In the genomic region with DNA sequence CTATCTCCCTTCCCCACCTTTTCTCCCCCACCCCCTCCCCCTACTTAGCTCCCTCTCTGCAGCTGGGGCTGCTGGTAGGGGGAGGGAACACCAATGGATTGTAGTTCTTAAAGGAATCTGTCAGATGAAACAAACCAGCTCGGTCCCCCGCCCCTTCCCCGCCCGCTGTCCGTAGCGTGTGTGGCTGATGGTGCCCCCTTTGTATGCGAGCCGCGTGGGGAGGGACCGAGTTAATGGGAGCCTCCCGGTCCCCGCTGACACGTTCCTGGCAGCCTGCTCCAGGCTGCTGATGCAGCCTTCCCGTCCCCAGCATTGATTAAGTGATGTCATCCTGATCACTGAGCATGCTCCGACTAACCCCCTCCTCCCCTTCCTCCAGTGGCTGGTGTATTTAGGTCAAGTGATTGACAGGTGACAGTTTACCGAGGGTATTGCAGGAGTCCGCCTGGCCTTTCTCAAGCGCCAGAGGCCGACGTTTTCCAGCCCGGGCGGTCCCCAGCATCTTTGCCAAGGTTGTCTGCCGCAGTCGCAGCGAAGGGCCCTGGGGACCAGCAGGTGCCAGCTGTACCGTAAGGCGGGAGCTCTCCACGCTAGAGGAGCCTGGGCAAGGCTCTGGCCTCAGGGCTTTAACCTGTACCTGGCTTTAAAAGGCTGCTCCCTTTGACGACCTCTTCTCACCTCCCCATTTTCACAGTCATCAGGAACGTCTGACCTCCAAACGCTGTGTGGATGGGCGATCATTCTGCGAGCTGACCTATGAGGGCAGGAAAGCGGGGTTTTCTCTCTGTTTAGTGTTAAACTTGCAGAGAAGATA, we compare ENCODE assay signal across 1 cellular context.
TF ChIP-seq lines count a peak whose summit lies in the region.

No MANE protein-coding gene starts in this region.

TF ChIP-seq in HepG2, 621 proteins besides CTCF, POLR2A, EP300 and RAD21 (continues in another document):
- TF ChIP-seq, protein P1, sequence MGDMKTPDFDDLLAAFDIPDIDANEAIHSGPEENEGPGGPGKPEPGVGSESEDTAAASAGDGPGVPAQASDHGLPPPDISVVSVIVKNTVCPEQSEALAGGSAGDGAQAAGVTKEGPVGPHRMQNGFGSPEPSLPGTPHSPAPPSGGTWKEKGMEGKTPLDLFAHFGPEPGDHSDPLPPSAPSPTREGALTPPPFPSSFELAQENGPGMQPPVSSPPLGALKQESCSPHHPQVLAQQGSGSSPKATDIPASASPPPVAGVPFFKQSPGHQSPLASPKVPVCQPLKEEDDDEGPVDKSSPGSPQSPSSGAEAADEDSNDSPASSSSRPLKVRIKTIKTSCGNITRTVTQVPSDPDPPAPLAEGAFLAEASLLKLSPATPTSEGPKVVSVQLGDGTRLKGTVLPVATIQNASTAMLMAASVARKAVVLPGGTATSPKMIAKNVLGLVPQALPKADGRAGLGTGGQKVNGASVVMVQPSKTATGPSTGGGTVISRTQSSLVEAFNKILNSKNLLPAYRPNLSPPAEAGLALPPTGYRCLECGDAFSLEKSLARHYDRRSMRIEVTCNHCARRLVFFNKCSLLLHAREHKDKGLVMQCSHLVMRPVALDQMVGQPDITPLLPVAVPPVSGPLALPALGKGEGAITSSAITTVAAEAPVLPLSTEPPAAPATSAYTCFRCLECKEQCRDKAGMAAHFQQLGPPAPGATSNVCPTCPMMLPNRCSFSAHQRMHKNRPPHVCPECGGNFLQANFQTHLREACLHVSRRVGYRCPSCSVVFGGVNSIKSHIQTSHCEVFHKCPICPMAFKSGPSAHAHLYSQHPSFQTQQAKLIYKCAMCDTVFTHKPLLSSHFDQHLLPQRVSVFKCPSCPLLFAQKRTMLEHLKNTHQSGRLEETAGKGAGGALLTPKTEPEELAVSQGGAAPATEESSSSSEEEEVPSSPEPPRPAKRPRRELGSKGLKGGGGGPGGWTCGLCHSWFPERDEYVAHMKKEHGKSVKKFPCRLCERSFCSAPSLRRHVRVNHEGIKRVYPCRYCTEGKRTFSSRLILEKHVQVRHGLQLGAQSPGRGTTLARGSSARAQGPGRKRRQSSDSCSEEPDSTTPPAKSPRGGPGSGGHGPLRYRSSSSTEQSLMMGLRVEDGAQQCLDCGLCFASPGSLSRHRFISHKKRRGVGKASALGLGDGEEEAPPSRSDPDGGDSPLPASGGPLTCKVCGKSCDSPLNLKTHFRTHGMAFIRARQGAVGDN (CRISPR knock-in tag; IDR thresholded peaks at IDR 0.05) = peak; percentile 50
- TF ChIP-seq MEIS2 (CRISPR knock-in tag; IDR thresholded peaks at IDR 0.05) (peak; percentile 98), ZBTB38 (CRISPR knock-in tag; IDR thresholded peaks at IDR 0.05) (0 out of 2 replicates have a peak, but pooled peaks have one; percentile 38), EZH2 (conservative IDR thresholded peaks at IDR 0.05; ENCODE audit: low read depth, low read length) (peak; percentile 69; the same call in 1 of the 2 replicates), ZNF570 (CRISPR knock-in tag; IDR thresholded peaks at IDR 0.05; ENCODE audit: borderline replicate concordance) (no peak), ZMYM4 (CRISPR knock-in tag; IDR thresholded peaks at IDR 0.05) (0 out of 2 replicates have a peak, but pooled peaks have one; percentile 4), ONECUT2 (CRISPR knock-in tag; IDR thresholded peaks at IDR 0.05) (peak; percentile 64; the same call in 1 of the 2 replicates), CREB1 (IDR thresholded peaks at IDR 0.05) (peak; percentile 59), CREB1 (CRISPR knock-in tag; IDR thresholded peaks at IDR 0.05) (no peak), GABPB1 (CRISPR knock-in tag; IDR thresholded peaks at IDR 0.05) (peak; percentile 62; the same call in 1 of the 2 replicates), ATF7 (IDR thresholded peaks at IDR 0.05) (peak; percentile 73), ATF7 (CRISPR knock-in tag; IDR thresholded peaks at IDR 0.05) (peak; percentile 70), TARDBP (CRISPR knock-in tag; IDR thresholded peaks at IDR 0.05) (0 out of 2 replicates have a peak, but pooled peaks have one; percentile 25), HES4 (CRISPR knock-in tag; IDR thresholded peaks at IDR 0.05; ENCODE audit: borderline replicate concordance) (peak; percentile 28; the same call in 1 of the 2 replicates), NRL (CRISPR knock-in tag; IDR thresholded peaks at IDR 0.05; ENCODE audit: borderline replicate concordance) (0 out of 2 replicates have a peak, but pooled peaks have one; percentile 43), FOSL2 (CRISPR knock-in tag; IDR thresholded peaks at IDR 0.05) (peak; percentile 67), MEIS1 (CRISPR knock-in tag; IDR thresholded peaks at IDR 0.05; ENCODE audit: borderline replicate concordance) (peak; percentile 98; the same call in 1 of the 2 replicates)
- TF ChIP-seq, protein P2, sequence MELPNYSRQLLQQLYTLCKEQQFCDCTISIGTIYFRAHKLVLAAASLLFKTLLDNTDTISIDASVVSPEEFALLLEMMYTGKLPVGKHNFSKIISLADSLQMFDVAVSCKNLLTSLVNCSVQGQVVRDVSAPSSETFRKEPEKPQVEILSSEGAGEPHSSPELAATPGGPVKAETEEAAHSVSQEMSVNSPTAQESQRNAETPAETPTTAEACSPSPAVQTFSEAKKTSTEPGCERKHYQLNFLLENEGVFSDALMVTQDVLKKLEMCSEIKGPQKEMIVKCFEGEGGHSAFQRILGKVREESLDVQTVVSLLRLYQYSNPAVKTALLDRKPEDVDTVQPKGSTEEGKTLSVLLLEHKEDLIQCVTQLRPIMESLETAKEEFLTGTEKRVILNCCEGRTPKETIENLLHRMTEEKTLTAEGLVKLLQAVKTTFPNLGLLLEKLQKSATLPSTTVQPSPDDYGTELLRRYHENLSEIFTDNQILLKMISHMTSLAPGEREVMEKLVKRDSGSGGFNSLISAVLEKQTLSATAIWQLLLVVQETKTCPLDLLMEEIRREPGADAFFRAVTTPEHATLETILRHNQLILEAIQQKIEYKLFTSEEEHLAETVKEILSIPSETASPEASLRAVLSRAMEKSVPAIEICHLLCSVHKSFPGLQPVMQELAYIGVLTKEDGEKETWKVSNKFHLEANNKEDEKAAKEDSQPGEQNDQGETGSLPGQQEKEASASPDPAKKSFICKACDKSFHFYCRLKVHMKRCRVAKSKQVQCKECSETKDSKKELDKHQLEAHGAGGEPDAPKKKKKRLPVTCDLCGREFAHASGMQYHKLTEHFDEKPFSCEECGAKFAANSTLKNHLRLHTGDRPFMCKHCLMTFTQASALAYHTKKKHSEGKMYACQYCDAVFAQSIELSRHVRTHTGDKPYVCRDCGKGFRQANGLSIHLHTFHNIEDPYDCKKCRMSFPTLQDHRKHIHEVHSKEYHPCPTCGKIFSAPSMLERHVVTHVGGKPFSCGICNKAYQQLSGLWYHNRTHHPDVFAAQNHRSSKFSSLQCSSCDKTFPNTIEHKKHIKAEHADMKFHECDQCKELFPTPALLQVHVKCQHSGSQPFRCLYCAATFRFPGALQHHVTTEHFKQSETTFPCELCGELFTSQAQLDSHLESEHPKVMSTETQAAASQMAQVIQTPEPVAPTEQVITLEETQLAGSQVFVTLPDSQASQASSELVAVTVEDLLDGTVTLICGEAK (IDR thresholded peaks at IDR 0.05) = no peak
- TF ChIP-seq, protein P2 (CRISPR knock-in tag; IDR thresholded peaks at IDR 0.05) = 0 out of 2 replicates have a peak, but pooled peaks have one; percentile 31
- TF ChIP-seq, protein P3, sequence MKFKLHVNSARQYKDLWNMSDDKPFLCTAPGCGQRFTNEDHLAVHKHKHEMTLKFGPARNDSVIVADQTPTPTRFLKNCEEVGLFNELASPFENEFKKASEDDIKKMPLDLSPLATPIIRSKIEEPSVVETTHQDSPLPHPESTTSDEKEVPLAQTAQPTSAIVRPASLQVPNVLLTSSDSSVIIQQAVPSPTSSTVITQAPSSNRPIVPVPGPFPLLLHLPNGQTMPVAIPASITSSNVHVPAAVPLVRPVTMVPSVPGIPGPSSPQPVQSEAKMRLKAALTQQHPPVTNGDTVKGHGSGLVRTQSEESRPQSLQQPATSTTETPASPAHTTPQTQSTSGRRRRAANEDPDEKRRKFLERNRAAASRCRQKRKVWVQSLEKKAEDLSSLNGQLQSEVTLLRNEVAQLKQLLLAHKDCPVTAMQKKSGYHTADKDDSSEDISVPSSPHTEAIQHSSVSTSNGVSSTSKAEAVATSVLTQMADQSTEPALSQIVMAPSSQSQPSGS (CRISPR knock-in tag; IDR thresholded peaks at IDR 0.05) = peak; percentile 97
- TF ChIP-seq, protein P4, sequence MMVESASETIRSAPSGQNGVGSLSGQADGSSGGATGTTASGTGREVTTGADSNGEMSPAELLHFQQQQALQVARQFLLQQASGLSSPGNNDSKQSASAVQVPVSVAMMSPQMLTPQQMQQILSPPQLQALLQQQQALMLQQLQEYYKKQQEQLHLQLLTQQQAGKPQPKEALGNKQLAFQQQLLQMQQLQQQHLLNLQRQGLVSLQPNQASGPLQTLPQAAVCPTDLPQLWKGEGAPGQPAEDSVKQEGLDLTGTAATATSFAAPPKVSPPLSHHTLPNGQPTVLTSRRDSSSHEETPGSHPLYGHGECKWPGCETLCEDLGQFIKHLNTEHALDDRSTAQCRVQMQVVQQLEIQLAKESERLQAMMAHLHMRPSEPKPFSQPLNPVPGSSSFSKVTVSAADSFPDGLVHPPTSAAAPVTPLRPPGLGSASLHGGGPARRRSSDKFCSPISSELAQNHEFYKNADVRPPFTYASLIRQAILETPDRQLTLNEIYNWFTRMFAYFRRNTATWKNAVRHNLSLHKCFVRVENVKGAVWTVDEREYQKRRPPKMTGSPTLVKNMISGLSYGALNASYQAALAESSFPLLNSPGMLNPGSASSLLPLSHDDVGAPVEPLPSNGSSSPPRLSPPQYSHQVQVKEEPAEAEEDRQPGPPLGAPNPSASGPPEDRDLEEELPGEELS (CRISPR knock-in tag; IDR thresholded peaks at IDR 0.05) = no peak
- TF ChIP-seq, protein P5, sequence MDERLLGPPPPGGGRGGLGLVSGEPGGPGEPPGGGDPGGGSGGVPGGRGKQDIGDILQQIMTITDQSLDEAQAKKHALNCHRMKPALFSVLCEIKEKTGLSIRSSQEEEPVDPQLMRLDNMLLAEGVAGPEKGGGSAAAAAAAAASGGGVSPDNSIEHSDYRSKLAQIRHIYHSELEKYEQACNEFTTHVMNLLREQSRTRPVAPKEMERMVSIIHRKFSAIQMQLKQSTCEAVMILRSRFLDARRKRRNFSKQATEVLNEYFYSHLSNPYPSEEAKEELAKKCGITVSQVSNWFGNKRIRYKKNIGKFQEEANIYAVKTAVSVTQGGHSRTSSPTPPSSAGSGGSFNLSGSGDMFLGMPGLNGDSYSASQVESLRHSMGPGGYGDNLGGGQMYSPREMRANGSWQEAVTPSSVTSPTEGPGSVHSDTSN (CRISPR knock-in tag; IDR thresholded peaks at IDR 0.05) = peak; percentile 88
- TF ChIP-seq, protein P6, sequence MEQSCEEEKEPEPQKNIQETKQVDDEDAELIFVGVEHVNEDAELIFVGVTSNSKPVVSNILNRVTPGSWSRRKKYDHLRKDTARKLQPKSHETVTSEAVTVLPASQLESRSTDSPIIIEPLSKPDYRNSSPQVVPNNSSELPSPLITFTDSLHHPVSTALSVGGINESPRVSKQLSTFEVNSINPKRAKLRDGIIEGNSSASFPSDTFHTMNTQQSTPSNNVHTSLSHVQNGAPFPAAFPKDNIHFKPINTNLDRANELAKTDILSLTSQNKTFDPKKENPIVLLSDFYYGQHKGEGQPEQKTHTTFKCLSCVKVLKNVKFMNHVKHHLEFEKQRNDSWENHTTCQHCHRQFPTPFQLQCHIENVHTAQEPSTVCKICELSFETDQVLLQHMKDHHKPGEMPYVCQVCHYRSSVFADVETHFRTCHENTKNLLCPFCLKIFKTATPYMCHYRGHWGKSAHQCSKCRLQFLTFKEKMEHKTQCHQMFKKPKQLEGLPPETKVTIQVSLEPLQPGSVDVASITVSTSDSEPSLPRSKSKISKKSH (CRISPR knock-in tag; IDR thresholded peaks at IDR 0.05; ENCODE audit: borderline replicate concordance) = peak; percentile 53; the same call in 1 of the 2 replicates
- TF ChIP-seq, protein P7, sequence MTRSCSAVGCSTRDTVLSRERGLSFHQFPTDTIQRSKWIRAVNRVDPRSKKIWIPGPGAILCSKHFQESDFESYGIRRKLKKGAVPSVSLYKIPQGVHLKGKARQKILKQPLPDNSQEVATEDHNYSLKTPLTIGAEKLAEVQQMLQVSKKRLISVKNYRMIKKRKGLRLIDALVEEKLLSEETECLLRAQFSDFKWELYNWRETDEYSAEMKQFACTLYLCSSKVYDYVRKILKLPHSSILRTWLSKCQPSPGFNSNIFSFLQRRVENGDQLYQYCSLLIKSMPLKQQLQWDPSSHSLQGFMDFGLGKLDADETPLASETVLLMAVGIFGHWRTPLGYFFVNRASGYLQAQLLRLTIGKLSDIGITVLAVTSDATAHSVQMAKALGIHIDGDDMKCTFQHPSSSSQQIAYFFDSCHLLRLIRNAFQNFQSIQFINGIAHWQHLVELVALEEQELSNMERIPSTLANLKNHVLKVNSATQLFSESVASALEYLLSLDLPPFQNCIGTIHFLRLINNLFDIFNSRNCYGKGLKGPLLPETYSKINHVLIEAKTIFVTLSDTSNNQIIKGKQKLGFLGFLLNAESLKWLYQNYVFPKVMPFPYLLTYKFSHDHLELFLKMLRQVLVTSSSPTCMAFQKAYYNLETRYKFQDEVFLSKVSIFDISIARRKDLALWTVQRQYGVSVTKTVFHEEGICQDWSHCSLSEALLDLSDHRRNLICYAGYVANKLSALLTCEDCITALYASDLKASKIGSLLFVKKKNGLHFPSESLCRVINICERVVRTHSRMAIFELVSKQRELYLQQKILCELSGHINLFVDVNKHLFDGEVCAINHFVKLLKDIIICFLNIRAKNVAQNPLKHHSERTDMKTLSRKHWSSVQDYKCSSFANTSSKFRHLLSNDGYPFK (CRISPR knock-in tag; IDR thresholded peaks at IDR 0.05; ENCODE audit: borderline replicate concordance) = no peak
- TF ChIP-seq, protein P8, sequence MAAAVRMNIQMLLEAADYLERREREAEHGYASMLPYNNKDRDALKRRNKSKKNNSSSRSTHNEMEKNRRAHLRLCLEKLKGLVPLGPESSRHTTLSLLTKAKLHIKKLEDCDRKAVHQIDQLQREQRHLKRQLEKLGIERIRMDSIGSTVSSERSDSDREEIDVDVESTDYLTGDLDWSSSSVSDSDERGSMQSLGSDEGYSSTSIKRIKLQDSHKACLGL (CRISPR knock-in tag; IDR thresholded peaks at IDR 0.05) = no peak
